In genomic region chr6:27759930-27760329, GRCh38 we compare ENCODE assay signal across 18 cellular contexts.
DNase-seq lines count a peak whose midpoint lies in the region; ATAC-seq, FAIRE-seq and TF ChIP-seq lines count a peak whose summit lies in the region.
"Had no signal": no experiment of that assay in that cellular context is flagged by ENCODE, and none has a peak within 500 bp of the region (broad histone marks: within the 10 kb centered on the region; RNA-seq: fewer than 3 reads in every experiment).

No MANE protein-coding gene starts in this region.

- peak overlapping the region; percentile 20 for H2AFZ ChIP-seq in HCT116 (ENCODE audit: low read depth, low read length, poor library complexity, severe bottlenecking)
- H2AFZ ChIP-seq in neuronal stem cell (ENCODE audit: low read length), result no peak overlapping the region
- H2AFZ ChIP-seq: PC-9 had no signal

- FAIRE-seq in GM12892 (lab: Jason Lieb, UNC), result peak; percentile 42
- FAIRE-seq: H1 had no signal

- no peak overlapping the region for H3K18ac ChIP-seq in neuronal stem cell (ENCODE audit: low read length)

- no peak overlapping the region for H2BK5ac ChIP-seq in neuronal stem cell (ENCODE audit: low read length)

- CTCF ChIA-PET in HCT116 (lab: Charles Lee), result interaction anchor here (1.0 to 3.9 kb wide), 2 partner anchors 12 to 610 kb away, joined by 4 to 25 read pairs; no protein-coding TSS in a partner anchor

- H3K36me3 ChIP-seq in HCT116 (ENCODE audit: control insufficient read depth in 1 of 2, insufficient read depth in 2 of 2, low read length in 2 of 2), result no peaks in the 10 kb centered on the region
- H3K36me3 ChIP-seq in RWPE2 (ENCODE audit: low read depth), result no peaks in the 10 kb centered on the region
- no peaks in the 10 kb centered on the region for H3K36me3 ChIP-seq in neuronal stem cell (replicated peaks in 1 of 2; ENCODE audit: control insufficient read depth in 2 of 2, insufficient read depth in 2 of 2, low read length in 2 of 2)
- H3K36me3 ChIP-seq: SJSA1 had no signal

- no peak overlapping the region for H4K8ac ChIP-seq in neuronal stem cell (ENCODE audit: low read depth, low read length)

- H3K79me1 ChIP-seq in neuronal stem cell (ENCODE audit: low read depth, low read length), result no peaks in the 10 kb centered on the region

- H3K14ac ChIP-seq in neuronal stem cell (ENCODE audit: low read length), result no peak overlapping the region

- H2BK15ac ChIP-seq in neuronal stem cell (ENCODE audit: low read length), result no peak overlapping the region

- H2BK12ac ChIP-seq in neuronal stem cell (ENCODE audit: low read length), result no peak overlapping the region

- no peaks in the 10 kb centered on the region for H3K9me3 ChIP-seq in HCT116 (ENCODE audit: control insufficient read depth in 1 of 2, insufficient read depth in 1 of 2, low read depth in 1 of 2, low read length in 2 of 2)
- H3K9me3 ChIP-seq in RWPE2 (ENCODE audit: severe bottlenecking), result no peaks in the 10 kb centered on the region
- H3K9me3 ChIP-seq in neuronal stem cell (replicated peaks in 1 of 2; ENCODE audit: control insufficient read depth in 2 of 2, insufficient read depth in 1 of 2, low read depth in 1 of 2, low read length in 2 of 2), result no peaks in the 10 kb centered on the region
- H3K9me3 ChIP-seq: SJSA1 had no signal

- POLR2A ChIA-PET in HCT116 (lab: Charles Lee), result interaction anchor here (1.4 to 1.8 kb wide), 2 partner anchors 12 to 133 kb away, joined by 4 to 8 read pairs; a partner anchor contains a TSS

- H3K23ac ChIP-seq in neuronal stem cell (ENCODE audit: low read depth, low read length, poor library complexity), result no peak overlapping the region

- WGBS in neuronal stem cell (ENCODE audit: extremely low coverage in 2 of 2, insufficient read length in 2 of 2, insufficient replicate concordance in 1 of 2), 2 donors, result no CpG with 5 or more reads among the region's 1 CpG

- no peak overlapping the region for H4K91ac ChIP-seq in neuronal stem cell (ENCODE audit: low read depth, low read length, poor library complexity)

- ATAC-seq in HCT116 (peak; percentile 84), RWPE2 (ENCODE audit: low read depth) (0 out of 3 replicates have a peak, but pooled peaks have one; percentile 45)

- H3K27ac ChIP-seq in HCT116 (ENCODE audit: low read depth, low read length) (no peak overlapping the region), RWPE2 (ENCODE audit: poor library complexity, severe bottlenecking) (no peak overlapping the region), neuronal stem cell (replicated peaks; ENCODE audit: low read length) (no peak overlapping the region)
- H3K27ac ChIP-seq: PC-9, SJSA1 had no signal

- H4K20me1 ChIP-seq in HCT116 (ENCODE audit: insufficient read depth), result no peaks in the 10 kb centered on the region

- DNase-seq in GM12892 (ENCODE audit: insufficient read length) (no peak), HCT116 (ENCODE audit: low read depth, low spot score) (no peak), RWPE2 (ENCODE audit: low spot score) (no peak), left kidney (ENCODE audit: low read depth, low spot score) (peak; percentile 78), NOMO-1 treated with DMSO at 0.1 percent for 48 hours (lab: John Stamatoyannopoulos, UW; ENCODE audit: unreplicated experiment) (no peak), activated gamma-delta T cell (lab: John Stamatoyannopoulos, UW) (no peak), neuronal stem cell (ENCODE audit: low spot score) (no peak)
- DNase-seq: CD4-positive, alpha-beta memory T cell; HFFc6; Kasumi-1; NCI-H187 treated with DMSO at 0.1 percent for 48 hours; NCI-H2171; NCI-H446; NCI-H69; PC-9; SW 1271 had no signal

- TF ChIP-seq POLR2A in GM12892 (IDR thresholded peaks at IDR 0.05; ENCODE audit: low read depth, low read length), result no peak
- TF ChIP-seq POLR2A in HCT116 (IDR thresholded peaks at IDR 0.05; ENCODE audit: borderline replicate concordance, extremely low read depth, insufficient read depth, insufficient read length), result no peak

- no TSS peak for BruUV-seq in HCT116 (replicated peaks; lab: Mats Ljungman, UMichigan)

- TF ChIP-seq RAD21 in HCT116 (IDR thresholded peaks at IDR 0.05; ENCODE audit: low read depth), result no peak

- no peaks in the 10 kb centered on the region for H3K9me2 ChIP-seq in HCT116 (ENCODE audit: insufficient read depth)

- H3K4me3 ChIP-seq in HCT116 (replicated peaks in 1 of 2; ENCODE audit: low read depth in 1 of 2, low read length in 2 of 2) (no peak overlapping the region), RWPE2 (ENCODE audit: severe bottlenecking) (no peak overlapping the region), neuronal stem cell (ENCODE audit: low read length in 2 of 2) (no peak overlapping the region)
- H3K4me3 ChIP-seq: PC-9, SJSA1 had no signal

- H3K4me2 ChIP-seq in HCT116 (ENCODE audit: low read length), result peak overlapping the region; percentile 35
- H3K4me2 ChIP-seq in neuronal stem cell (ENCODE audit: insufficient read depth, low read length, poor library complexity, severe bottlenecking), result no peak overlapping the region
- H3K4me2 ChIP-seq: PC-9 had no signal

- H3K9ac ChIP-seq in HCT116 (ENCODE audit: low read length), result no peak overlapping the region
- no peak overlapping the region for H3K9ac ChIP-seq in neuronal stem cell (ENCODE audit: low read depth, low read length, poor library complexity)

- RAD21 ChIA-PET in HCT116 (lab: Charles Lee; ENCODE audit: low non-redundant PET in 1 of 2, low total read pairs in 2 of 2, uncharacterized antibody in 2 of 2, unreplicated experiment in 2 of 2), result no interaction called here

- H3K4me1 ChIP-seq in HCT116 (ENCODE audit: control insufficient read depth in 1 of 2, insufficient read depth in 2 of 2, low read length in 2 of 2) (peaks cover 6 to 19% of the 10 kb centered on the region in 2 experiments; a peak in 3 of 4 replicates), RWPE2 (ENCODE audit: insufficient read depth, poor library complexity, severe bottlenecking) (no peaks in the 10 kb centered on the region), neuronal stem cell (ENCODE audit: control insufficient read depth in 2 of 2, insufficient read depth in 1 of 2, low read depth in 1 of 2, low read length in 2 of 2) (peaks cover 0 to 6% of the 10 kb centered on the region in 2 donors)
- H3K4me1 ChIP-seq: SJSA1 had no signal

- intact Hi-C loops in HCT116 (cut with micrococcal nuclease), result loop anchor here (10.0 kb wide), 1 partner anchor 215 kb away; no protein-coding TSS in a partner anchor

- H2AK5ac ChIP-seq in neuronal stem cell (ENCODE audit: low read depth, low read length), result no peak overlapping the region

- H2BK120ac ChIP-seq in neuronal stem cell (ENCODE audit: low read depth, low read length), result no peak overlapping the region

- H3K27me3 ChIP-seq in HCT116 (ENCODE audit: insufficient read depth, low read length) (no peaks in the 10 kb centered on the region), RWPE2 (ENCODE audit: insufficient read depth, poor library complexity, severe bottlenecking) (no peaks in the 10 kb centered on the region), neuronal stem cell (ENCODE audit: control insufficient read depth in 3 of 3, insufficient read depth in 3 of 3, low read depth in 1 of 3, low read length in 3 of 3) (peaks cover 0 to 27% (median 0%) of the 10 kb centered on the region in 3 experiments)
- H3K27me3 ChIP-seq: SJSA1 had no signal

- H3K4ac ChIP-seq in neuronal stem cell (ENCODE audit: low read length), result no peak overlapping the region

- no peak for TF ChIP-seq CTCF in HCT116 (IDR thresholded peaks at IDR 0.05 in 2 of 3, conservative IDR thresholded peaks at IDR 0.05 in 1 of 3; ENCODE audit: borderline replicate concordance in 1 of 3, insufficient read depth in 1 of 3, low read depth in 2 of 3, low read length in 2 of 3)
- TF ChIP-seq CTCF in RWPE2 (IDR thresholded peaks at IDR 0.05; ENCODE audit: poor library complexity, severe bottlenecking), result no peak

- no peaks in the 10 kb centered on the region for H3K79me2 ChIP-seq in HCT116 (ENCODE audit: insufficient read depth, low read length)

TF ChIP-seq in HCT116, 20 proteins besides CTCF, POLR2A, EP300 and RAD21:
- TF ChIP-seq ZFX (IDR thresholded peaks at IDR 0.05) (no peak), ELF1 (IDR thresholded peaks at IDR 0.05; ENCODE audit: borderline replicate concordance, low read depth) (no peak), ZNF274 (IDR thresholded peaks at IDR 0.05; ENCODE audit: low read depth, low read length) (no peak), TCF7L2 (IDR thresholded peaks at IDR 0.05; ENCODE audit: borderline replicate concordance, extremely low read depth, insufficient read depth, insufficient read length) (no peak), CEBPB (IDR thresholded peaks at IDR 0.05; ENCODE audit: low read depth) (no peak), YY1 (IDR thresholded peaks at IDR 0.05; ENCODE audit: extremely low read depth, insufficient replicate concordance, low read depth, low read length) (no peak), POLR2AphosphoS5 (IDR thresholded peaks at IDR 0.05; ENCODE audit: low read depth, low read length) (peak; percentile 40; the same call in 1 of the 2 replicates)
- TF ChIP-seq, protein P1, sequence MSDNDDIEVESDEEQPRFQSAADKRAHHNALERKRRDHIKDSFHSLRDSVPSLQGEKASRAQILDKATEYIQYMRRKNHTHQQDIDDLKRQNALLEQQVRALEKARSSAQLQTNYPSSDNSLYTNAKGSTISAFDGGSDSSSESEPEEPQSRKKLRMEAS (IDR thresholded peaks at IDR 0.05), result no peak
